In genomic region chr1:228304766-228305395, GRCh38 we compare ENCODE assay signal across 21 cellular contexts.
"Had no signal": no experiment of that assay in that cellular context is flagged by ENCODE, and none has a peak within 500 bp of the region (broad histone marks: within the 10 kb centered on the region; RNA-seq: fewer than 3 reads in every experiment).

No MANE protein-coding gene starts in this region.

- H3K27me3 ChIP-seq: adrenal gland, ascending aorta, heart right ventricle, left lung had no signal

- H3K4me2 ChIP-seq: smooth muscle cell had no signal

- H3K27me3 Mint-ChIP-seq: activated B cell treated with CpG ODN at 0.5 μM for 24 hours; activated CD4-positive, alpha-beta T cell treated with anti-CD3 and anti-CD28 coated beads for 36 hours; activated naive CD8-positive, alpha-beta T cell; naive thymus-derived CD8-positive, alpha-beta T cell; stimulated activated naive B cell treated with anti-CD40 and anti-IgM and Interleukin-4, amounts not matched to agents 10 μg/mL and 1 μg/mL and 100 μg/mL, for 72 hours; T-helper 17 cell had no signal

- H3K4me1 Mint-ChIP-seq: activated B cell treated with CpG ODN at 0.5 μM for 24 hours; activated CD4-positive, alpha-beta T cell treated with anti-CD3 and anti-CD28 coated beads for 36 hours; mesothelial cell of epicardium; naive thymus-derived CD8-positive, alpha-beta T cell; stimulated activated naive B cell treated with anti-CD40 and anti-IgM and Interleukin-4, amounts not matched to agents 10 μg/mL and 1 μg/mL and 100 μg/mL, for 72 hours; T-helper 17 cell had no signal

- DNase-seq: activated B cell treated with CpG ODN at 0.5 μM for 24 hours; activated CD4-positive, alpha-beta T cell treated with anti-CD3 and anti-CD28 coated beads for 36 hours; activated gamma-delta T cell treated with Interleukin-2 at 50 U/mL for 16 hours; cerebellar nuclear complex; mammary epithelial cell; stimulated activated CD4-positive, alpha-beta T cell treated with anti-CD3 and anti-CD28 coated beads, Interleukin-15, amount 100 ng/mL, for 24 hours; stimulated activated naive B cell treated with anti-CD40 and anti-IgM and Interleukin-4, amounts not matched to agents 10 μg/mL and 1 μg/mL and 100 μg/mL, for 72 hours; SW 1271; T-helper 17 cell had no signal

- H2AFZ ChIP-seq: parathyroid adenoma had no signal

- H3K4me3 Mint-ChIP-seq: activated B cell treated with CpG ODN at 0.5 μM for 24 hours; activated CD4-positive, alpha-beta T cell treated with anti-CD3 and anti-CD28 coated beads for 36 hours; activated naive CD8-positive, alpha-beta T cell; mesothelial cell of epicardium; stimulated activated naive B cell treated with anti-CD40 and anti-IgM and Interleukin-4, amounts not matched to agents 10 μg/mL and 1 μg/mL and 100 μg/mL, for 72 hours; T-helper 17 cell had no signal

- H3K4me1 ChIP-seq: adrenal gland, ascending aorta, heart right ventricle, left lung, parathyroid adenoma had no signal

- H3K27ac Mint-ChIP-seq: activated B cell treated with CpG ODN at 0.5 μM for 24 hours; activated CD4-positive, alpha-beta T cell treated with anti-CD3 and anti-CD28 coated beads for 36 hours; activated naive CD8-positive, alpha-beta T cell; mesothelial cell of epicardium; stimulated activated naive B cell treated with anti-CD40 and anti-IgM and Interleukin-4, amounts not matched to agents 10 μg/mL and 1 μg/mL and 100 μg/mL, for 72 hours; T-helper 17 cell had no signal

- H3K27ac ChIP-seq: adrenal gland, ascending aorta, coronary artery, epithelial cell of prostate, heart right ventricle, left lung, parathyroid adenoma, SK-N-MC had no signal

- H3K4me3 ChIP-seq: adrenal gland, ascending aorta, coronary artery, heart right ventricle, left lung, SK-N-MC, smooth muscle cell had no signal

- ATAC-seq: activated CD4-positive, alpha-beta T cell treated with anti-CD3 and anti-CD28 coated beads for 36 hours; left lung; naive thymus-derived CD8-positive, alpha-beta T cell; stimulated activated naive B cell treated with anti-CD40 and anti-IgM and Interleukin-4, amounts not matched to agents 10 μg/mL and 1 μg/mL and 100 μg/mL, for 72 hours; T-helper 17 cell had no signal

- H3K9ac ChIP-seq: parathyroid adenoma had no signal

- H3K36me3 ChIP-seq: adrenal gland, ascending aorta had no signal

- H3K79me2 ChIP-seq: parathyroid adenoma had no signal
